Comparison of ENCODE assay signal across 1 cellular context in the genomic region with DNA sequence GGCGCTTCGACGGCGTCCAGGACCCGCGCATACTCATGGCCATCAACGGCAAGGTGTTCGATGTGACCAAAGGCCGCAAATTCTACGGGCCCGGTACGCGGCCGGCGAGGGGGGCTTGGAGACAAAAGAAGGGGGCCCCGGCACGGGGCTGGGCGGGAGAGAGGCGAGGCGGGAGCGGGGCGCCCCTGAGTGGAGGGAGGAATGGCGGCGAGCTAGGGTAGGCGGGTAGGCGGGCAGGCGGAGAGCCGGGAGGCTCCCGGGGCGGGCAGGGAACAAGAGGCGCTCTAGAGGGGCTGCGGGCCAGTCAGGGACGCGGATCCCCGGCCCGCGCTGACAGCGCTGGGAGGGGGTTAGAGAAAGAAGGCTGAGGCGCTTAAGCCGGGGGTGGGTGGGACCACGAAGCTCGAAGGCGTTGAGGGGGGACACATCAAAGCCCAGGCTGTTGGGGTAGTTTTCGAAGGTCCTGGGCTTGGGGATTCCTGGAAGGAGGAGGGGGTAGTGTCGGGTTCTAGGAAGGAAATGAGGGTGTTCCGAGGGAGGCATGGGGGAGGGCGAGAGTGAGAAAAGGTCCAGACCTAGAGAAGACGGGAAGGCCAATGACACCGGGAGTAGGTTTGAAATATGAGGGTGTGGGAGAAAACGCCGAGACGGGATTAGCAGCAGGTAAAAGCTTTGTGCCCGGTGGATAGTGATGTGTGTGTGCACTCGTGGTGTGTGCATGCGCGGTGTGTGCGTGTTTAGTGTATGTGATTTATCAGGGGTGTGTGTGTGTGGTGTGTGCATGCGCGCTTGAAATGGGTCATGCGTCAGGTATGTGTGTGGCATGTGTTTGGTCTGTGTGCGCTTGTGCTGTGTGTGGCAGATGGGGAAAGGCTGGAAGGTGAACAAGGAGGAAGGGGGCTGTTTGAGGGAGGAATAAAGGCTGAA.
TF ChIP-seq lines count a peak whose summit lies in the region.

No MANE protein-coding gene starts in this region.

TF ChIP-seq in GM12878, 131 proteins besides CTCF, POLR2A, EP300 and RAD21 (continued from another document):
- TF ChIP-seq, protein P1, sequence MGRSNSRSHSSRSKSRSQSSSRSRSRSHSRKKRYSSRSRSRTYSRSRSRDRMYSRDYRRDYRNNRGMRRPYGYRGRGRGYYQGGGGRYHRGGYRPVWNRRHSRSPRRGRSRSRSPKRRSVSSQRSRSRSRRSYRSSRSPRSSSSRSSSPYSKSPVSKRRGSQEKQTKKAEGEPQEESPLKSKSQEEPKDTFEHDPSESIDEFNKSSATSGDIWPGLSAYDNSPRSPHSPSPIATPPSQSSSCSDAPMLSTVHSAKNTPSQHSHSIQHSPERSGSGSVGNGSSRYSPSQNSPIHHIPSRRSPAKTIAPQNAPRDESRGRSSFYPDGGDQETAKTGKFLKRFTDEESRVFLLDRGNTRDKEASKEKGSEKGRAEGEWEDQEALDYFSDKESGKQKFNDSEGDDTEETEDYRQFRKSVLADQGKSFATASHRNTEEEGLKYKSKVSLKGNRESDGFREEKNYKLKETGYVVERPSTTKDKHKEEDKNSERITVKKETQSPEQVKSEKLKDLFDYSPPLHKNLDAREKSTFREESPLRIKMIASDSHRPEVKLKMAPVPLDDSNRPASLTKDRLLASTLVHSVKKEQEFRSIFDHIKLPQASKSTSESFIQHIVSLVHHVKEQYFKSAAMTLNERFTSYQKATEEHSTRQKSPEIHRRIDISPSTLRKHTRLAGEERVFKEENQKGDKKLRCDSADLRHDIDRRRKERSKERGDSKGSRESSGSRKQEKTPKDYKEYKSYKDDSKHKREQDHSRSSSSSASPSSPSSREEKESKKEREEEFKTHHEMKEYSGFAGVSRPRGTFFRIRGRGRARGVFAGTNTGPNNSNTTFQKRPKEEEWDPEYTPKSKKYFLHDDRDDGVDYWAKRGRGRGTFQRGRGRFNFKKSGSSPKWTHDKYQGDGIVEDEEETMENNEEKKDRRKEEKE (IDR thresholded peaks at IDR 0.05), result no peak
- TF ChIP-seq YY1 (IDR thresholded peaks at IDR 0.05; ENCODE audit: low read depth, low read length), result 0 out of 2 replicates have a peak, but pooled peaks have one; percentile 7
- TF ChIP-seq ATF7 (IDR thresholded peaks at IDR 0.05; ENCODE audit: low read depth), result no peak
- TF ChIP-seq NBN (IDR thresholded peaks at IDR 0.05), result 0 out of 2 replicates have a peak, but pooled peaks have one; percentile 23
- 0 out of 2 replicates have a peak, but pooled peaks have one; percentile 30 for TF ChIP-seq MXI1 (IDR thresholded peaks at IDR 0.05; ENCODE audit: low read depth, low read length)
- peak; percentile 65; the same call in 1 of the 2 replicates for TF ChIP-seq HDGF (IDR thresholded peaks at IDR 0.05)
